In the genomic region with DNA sequence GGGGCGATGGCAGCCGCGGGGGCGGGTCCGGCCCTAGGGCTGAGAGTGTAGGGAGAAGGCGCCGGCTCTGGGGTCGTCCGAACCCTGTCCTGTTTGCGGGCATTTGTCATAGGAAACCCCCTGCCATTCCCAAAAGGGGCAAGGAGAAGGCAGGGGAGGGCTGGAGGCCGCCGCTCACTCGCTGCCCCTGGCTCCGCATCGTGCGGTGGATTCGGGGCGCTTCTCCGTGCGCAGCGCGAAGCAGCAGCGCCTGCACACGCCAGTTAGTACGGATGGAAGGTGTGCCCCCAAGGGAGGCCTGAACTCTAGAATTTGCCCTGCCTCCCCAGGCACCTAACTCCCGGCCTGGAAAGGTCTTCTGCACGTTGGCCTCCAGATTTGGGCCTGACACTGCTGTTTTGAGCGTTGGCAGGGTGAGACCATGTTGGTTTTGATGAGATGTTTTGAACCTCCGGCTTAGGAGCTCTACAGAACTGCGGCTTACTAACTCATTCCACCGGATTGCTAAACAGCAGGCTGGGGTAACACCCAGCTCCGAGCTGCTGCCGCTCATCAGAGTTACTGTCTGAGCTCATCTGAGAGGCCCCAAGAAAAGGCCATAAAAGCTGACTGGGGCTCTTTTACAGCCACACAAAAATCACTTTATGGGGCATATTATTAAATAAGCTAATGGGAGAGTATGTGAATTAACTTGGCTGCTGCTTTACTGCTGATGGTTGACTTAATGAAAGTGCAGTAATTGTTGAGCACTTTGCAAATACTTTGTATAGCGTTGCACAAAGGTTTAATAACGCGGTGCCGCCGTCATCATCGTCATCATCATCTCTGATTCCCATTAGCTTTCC, we compare ENCODE assay signal across 8 cellular contexts. TPM values are rescaled to one million over a fixed set of nuclear protein-coding genes. Genes with fewer than 3 reads are reported as not detected.
DNase-seq lines count a peak whose midpoint lies in the region; ATAC-seq, FAIRE-seq and TF ChIP-seq lines count a peak whose summit lies in the region.

No MANE protein-coding gene starts in this region.

- TF ChIP-seq POLR2A in endothelial cell of umbilical vein (IDR thresholded peaks at IDR 0.05; ENCODE audit: low read depth, low read length) = no peak
- no peak for TF ChIP-seq POLR2A in testis (IDR thresholded peaks at IDR 0.05)

- intact Hi-C loops in endothelial cell of umbilical vein (cut with micrococcal nuclease) = loop anchor here (2.0 to 5.0 kb wide), 3 partner anchors 25 to 654 kb away; partner anchors contain the start of gene MTR
- intact Hi-C loops in testis (cut with DNase I; ENCODE audit: low total_unique reads) = no loop called here

- FAIRE-seq in endothelial cell of umbilical vein (lab: Jason Lieb, UNC) (no peak), HTR-8/SVneo (lab: Jason Lieb, UNC) (no peak)

- CTCF ChIA-PET in endothelial cell of umbilical vein (lab: Charles Lee) = interaction anchor here (1.1 kb wide), 1 partner anchor 12 kb away, joined by 3 read pairs; no protein-coding TSS in a partner anchor

- dilution Hi-C loops in endothelial cell of umbilical vein (cut with MboI; ENCODE audit: extremely low pct_ligation_motif_present, low sequenced_read_pairs) = no loop called here

- H3K9ac ChIP-seq in endothelial cell of umbilical vein (replicated peaks; ENCODE audit: extremely low read depth, insufficient read depth, low read length) (peak overlapping the region; percentile 38), mucosa of stomach (ENCODE audit: low read length) (peak overlapping the region; percentile 69)

- POLR2A ChIA-PET in endothelial cell of umbilical vein (lab: Charles Lee) = no interaction called here

- H3K36me3 ChIP-seq in endothelial cell of umbilical vein (ENCODE audit: control insufficient read depth in 2 of 2, extremely low read depth in 1 of 2, insufficient read depth in 2 of 2, low read length in 2 of 2) = no peaks in the 10 kb centered on the region
- no peaks in the 10 kb centered on the region for H3K36me3 ChIP-seq in mucosa of stomach (ENCODE audit: control insufficient read depth, insufficient read depth, low read length)
- no peaks in the 10 kb centered on the region for H3K36me3 ChIP-seq in testis (ENCODE audit: low read depth, missing control alignments)

- H3K9me1 ChIP-seq in endothelial cell of umbilical vein (replicated peaks; ENCODE audit: control insufficient read depth, extremely low read depth, insufficient read depth, low read length) = no peaks in the 10 kb centered on the region

- BruUV-seq in endothelial cell of umbilical vein (replicated peaks; lab: Mats Ljungman, UMichigan) = TSS peak; percentile 17

- H3K27me3 ChIP-seq in endothelial cell of umbilical vein (ENCODE audit: control insufficient read depth in 2 of 2, insufficient read depth in 2 of 2, low read length in 2 of 2) (peaks cover 10 to 14% of the 10 kb centered on the region in 2 experiments), mucosa of stomach (ENCODE audit: control insufficient read depth, insufficient read depth, low read length) (no peaks in the 10 kb centered on the region), testis (no peaks in the 10 kb centered on the region)

- TF ChIP-seq CTCF in endothelial cell of umbilical vein (IDR thresholded peaks at IDR 0.05; ENCODE audit: extremely low read depth in 1 of 2, insufficient read depth in 1 of 2, low read depth in 1 of 2, low read length in 2 of 2) (no peak), testis (IDR thresholded peaks at IDR 0.05) (no peak)

- ATAC-seq in GM19324 (IDR thresholded peaks at IDR 0.05; ENCODE audit: low FRiP score, unreplicated experiment) (peak; percentile 16), HG03460 (IDR thresholded peaks at IDR 0.05; ENCODE audit: unreplicated experiment) (peak; percentile 24)

- no peaks in the 10 kb centered on the region for H3K79me2 ChIP-seq in endothelial cell of umbilical vein (ENCODE audit: control insufficient read depth, insufficient read depth, low read length)

- DNase-seq in Ammon's horn (ENCODE audit: low spot score) (peak; percentile 31), endothelial cell of umbilical vein (ENCODE audit: low read depth, low spot score) (peak; percentile 32), testis (no peak), HTR-8/SVneo (ENCODE audit: insufficient read length, low spot score) (no peak)
- peak; percentile 36 for DNase-seq in activated CD4-positive, CD25-positive, alpha-beta regulatory T cell treated with anti-CD3 and anti-CD28 coated beads, Interleukin-2, amount 50 U/mL, for 72 hours

- H3K27ac ChIP-seq in endothelial cell of umbilical vein (ENCODE audit: insufficient read depth, low read depth, low read length) = no peak overlapping the region
- H3K27ac ChIP-seq in testis = peak overlapping the region; percentile 50 to 60

- no peaks in the 10 kb centered on the region for H4K20me1 ChIP-seq in endothelial cell of umbilical vein (replicated peaks; ENCODE audit: control insufficient read depth, extremely low read depth, insufficient read depth, low read length)

- H3K4me1 ChIP-seq in endothelial cell of umbilical vein (ENCODE audit: control insufficient read depth, extremely low read depth, insufficient read depth, low read length) (peaks cover 16% of the 10 kb centered on the region), mucosa of stomach (ENCODE audit: control insufficient read depth, insufficient read depth, low read length) (peaks cover 17% of the 10 kb centered on the region), testis (peaks cover 2% of the 10 kb centered on the region)

- H2AFZ ChIP-seq in endothelial cell of umbilical vein (ENCODE audit: low read depth, low read length) = peak overlapping the region; percentile 91

- H3K9me3 ChIP-seq in endothelial cell of umbilical vein (replicated peaks; ENCODE audit: control insufficient read depth, insufficient read depth, low read length) = no peaks in the 10 kb centered on the region
- no peaks in the 10 kb centered on the region for H3K9me3 ChIP-seq in mucosa of stomach (ENCODE audit: control insufficient read depth, low read length)
- no peaks in the 10 kb centered on the region for H3K9me3 ChIP-seq in testis

- H3K4me3 ChIP-seq in endothelial cell of umbilical vein (replicated peaks in 1 of 3; ENCODE audit: insufficient read depth in 1 of 3, low read depth in 1 of 3, low read length in 3 of 3) = peak overlapping the region; percentile 13 to 87 (median 52)
- H3K4me3 ChIP-seq in mucosa of stomach (ENCODE audit: low read length) = peak overlapping the region; percentile 52
- H3K4me3 ChIP-seq in testis = peak overlapping the region; percentile 62 to 75

- peak overlapping the region; percentile 85 for H3K4me2 ChIP-seq in endothelial cell of umbilical vein (ENCODE audit: insufficient read depth, low read length)

- 19 to 51% methylated on average over 9 to 37 of the region's 39 CpGs for WGBS in testis, 2 donors

TF ChIP-seq in endothelial cell of umbilical vein, 7 proteins besides CTCF, POLR2A, EP300 and RAD21:
- TF ChIP-seq FOS (IDR thresholded peaks at IDR 0.05; ENCODE audit: borderline replicate concordance, insufficient read depth, low read length) (no peak), MYC (IDR thresholded peaks at IDR 0.05; ENCODE audit: low read depth, low read length) (no peak), POLR2AphosphoS5 (IDR thresholded peaks at IDR 0.05; ENCODE audit: insufficient read depth, low read depth, low read length) (no peak), EZH2 (IDR thresholded peaks at IDR 0.05; ENCODE audit: borderline replicate concordance, low read depth, low read length, severe bottlenecking) (no peak), JUN (IDR thresholded peaks at IDR 0.05; ENCODE audit: borderline replicate concordance, insufficient read depth, insufficient read length, low read depth) (no peak), GATA2 (IDR thresholded peaks at IDR 0.05; ENCODE audit: insufficient read depth, insufficient read length, low read depth, low read length) (no peak)
- TF ChIP-seq, protein P1, sequence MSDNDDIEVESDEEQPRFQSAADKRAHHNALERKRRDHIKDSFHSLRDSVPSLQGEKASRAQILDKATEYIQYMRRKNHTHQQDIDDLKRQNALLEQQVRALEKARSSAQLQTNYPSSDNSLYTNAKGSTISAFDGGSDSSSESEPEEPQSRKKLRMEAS (IDR thresholded peaks at IDR 0.05; ENCODE audit: insufficient read depth, insufficient read length) = no peak
TF ChIP-seq in endothelial cell of umbilical vein: peak in this region for 0.

RNA-seq across cellular contexts. Expression of gene GPR137B, which starts 1.0 kb away (rescaled TPM):
- 11.9 and 12.1 TPM in 2 replicates for total RNA-seq in endothelial cell of umbilical vein
- 7.8 and 9.0 TPM in 2 replicates for polyA plus RNA-seq in endothelial cell of umbilical vein
- polyA plus RNA-seq in endothelial cell of umbilical vein (2011; cell fraction: cytosol; rRNA removed) = 7.0 and 7.6 TPM in 2 replicates
- polyA plus RNA-seq in endothelial cell of umbilical vein (2011; cell fraction: nucleus; rRNA removed) = 6.1 and 8.0 TPM in 2 replicates
- 9.2 and 11.2 TPM in 2 replicates for polyA plus RNA-seq in endothelial cell of umbilical vein (2012)
- 9.5 and 12.5 TPM in 2 replicates for polyA minus RNA-seq in endothelial cell of umbilical vein
- not detected for polyA minus RNA-seq in endothelial cell of umbilical vein (2011; cell fraction: cytosol; rRNA and poly(A)+ RNA removed)
- 13.9 and 20.0 TPM in 2 replicates for polyA minus RNA-seq in endothelial cell of umbilical vein (2011; cell fraction: nucleus; rRNA and poly(A)+ RNA removed)
- 10 to 100 TPM; 13.3 to 18.3 TPM for total RNA-seq in testis
- polyA plus RNA-seq in testis (ENCODE audit: insufficient read depth, low read depth, low replicate concordance) = 8.4 TPM

Comparison
In these comparisons a context has a peak if more than half of its experiments do, and no peak if none do; other contexts are left out.
1. DNase-seq: peak in Ammon's horn (single experiment), activated CD4-positive, CD25-positive, alpha-beta regulatory T cell treated with anti-CD3 and anti-CD28 coated beads, Interleukin-2, amount 50 U/mL, for 72 hours (single experiment) and endothelial cell of umbilical vein (single experiment); none in testis (single experiment) and HTR-8/SVneo (single experiment).
2. Peak in every context shown above with its lines, with median percentiles within 50 percentile points of each other: H3K4me3 ChIP-seq.